In the genomic region with DNA sequence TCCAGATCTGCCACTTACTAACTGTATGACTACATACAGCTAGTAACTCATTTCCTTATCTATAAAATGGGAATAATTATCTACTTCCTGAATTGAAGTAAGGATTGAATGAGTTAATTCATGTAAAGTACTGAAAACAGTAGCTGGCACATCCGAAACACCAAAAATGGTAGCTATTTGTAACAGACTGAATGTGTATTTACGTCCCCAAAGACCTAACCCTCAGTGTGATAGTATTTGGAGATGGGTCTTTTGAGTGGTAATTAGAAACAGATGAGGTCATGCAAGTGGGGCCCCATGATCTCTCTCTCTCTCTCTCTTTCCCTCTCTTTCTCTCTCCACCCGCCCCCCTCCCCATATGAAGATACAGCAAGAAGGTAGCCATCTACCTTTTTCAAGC, we compare ENCODE assay signal across 9 cellular contexts.
"Had no signal": no experiment of that assay in that cellular context is flagged by ENCODE, and none has a peak within 500 bp of the region (broad histone marks: within the 10 kb centered on the region; RNA-seq: fewer than 3 reads in every experiment).

No MANE protein-coding gene starts in this region.

- H3K9ac ChIP-seq: GM23248 had no signal

- DNase-seq: GM23248, H9, HCEC 1CT, HFFc6, KG1 had no signal

- H3K27ac ChIP-seq: GM23248, HL-60 had no signal

- FAIRE-seq: H1, H54, HepG2 had no signal

- H3K4me3 ChIP-seq: GM23248 had no signal

- H2AFZ ChIP-seq: GM23248 had no signal

- ATAC-seq: HepG2 had no signal
